In the genomic region with DNA sequence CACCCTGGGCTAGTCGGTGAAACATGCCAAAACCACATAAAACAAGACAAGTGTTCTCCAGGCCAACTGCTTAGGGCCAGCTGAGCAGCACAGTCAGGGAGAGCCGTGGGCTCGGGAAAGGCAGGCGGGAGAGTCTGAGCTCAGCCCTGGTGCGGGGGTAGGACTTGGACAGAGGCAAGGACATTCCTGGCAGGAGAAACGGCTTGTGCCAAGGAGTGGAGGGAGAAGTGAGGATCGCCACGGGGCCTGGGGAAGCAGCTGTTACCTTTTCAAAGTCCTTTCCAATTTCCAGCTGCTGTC, we compare ENCODE assay signal across 10 cellular contexts. TPM values are rescaled to one million over a fixed set of nuclear protein-coding genes. Genes with fewer than 3 reads are reported as not detected.
DNase-seq lines count a peak whose midpoint lies in the region; ATAC-seq and TF ChIP-seq lines count a peak whose summit lies in the region.
"Had no signal": no experiment of that assay in that cellular context is flagged by ENCODE, and none has a peak within 500 bp of the region (broad histone marks: within the 10 kb centered on the region; RNA-seq: fewer than 3 reads in every experiment).

No MANE protein-coding gene starts in this region.

- H4K20me1 ChIP-seq in Loucy (ENCODE audit: insufficient read depth, low read length, poor library complexity, severe bottlenecking), result no peaks in the 10 kb centered on the region

- peak overlapping the region; percentile 29 for H3K9ac ChIP-seq in Loucy (ENCODE audit: low read depth, low read length, poor library complexity, severe bottlenecking)

- peak in 1 of 2 donors; percentile 87 for TF ChIP-seq EP300 in tibial nerve (IDR thresholded peaks at IDR 0.05)

- peaks cover 39% of the 10 kb centered on the region for H3K4me1 ChIP-seq in Loucy (ENCODE audit: insufficient read depth, low read length, poor library complexity, severe bottlenecking)
- peaks cover 55% of the 10 kb centered on the region for H3K4me1 ChIP-seq in lower lobe of right lung
- H3K4me1 ChIP-seq in tibial nerve, result peaks cover 0 to 88% (median 43%) of the 10 kb centered on the region in 4 donors

- H3K27me3 Mint-ChIP-seq in natural killer cell (ENCODE audit: low read depth in 2 of 2), result peaks cover 22 to 26% of the 10 kb centered on the region in 2 donors
- peaks cover 29% of the 10 kb centered on the region for H3K27me3 Mint-ChIP-seq in activated T-cell treated with anti-CD3 and anti-CD28 coated beads, Interleukin-2, amount 50 U/mL, for 72 hours (ENCODE audit: low read depth)

- no peak overlapping the region for H3K4me3 Mint-ChIP-seq in natural killer cell
- no peak overlapping the region for H3K4me3 Mint-ChIP-seq in activated T-cell treated with anti-CD3 and anti-CD28 coated beads, Interleukin-2, amount 50 U/mL, for 72 hours

- H3K27ac ChIP-seq in lower lobe of right lung (peak overlapping the region; percentile 78), tibial nerve (peak overlapping the region; percentile 70 to 91 (median 82))
- H3K27ac ChIP-seq: brain microvascular endothelial cell had no signal

- peak overlapping the region; percentile 14 for H3K4me2 ChIP-seq in Loucy (ENCODE audit: low read depth, low read length, poor library complexity, severe bottlenecking)

- no peaks in the 10 kb centered on the region for H3K36me3 Mint-ChIP-seq in natural killer cell
- no peaks in the 10 kb centered on the region for H3K36me3 Mint-ChIP-seq in activated T-cell treated with anti-CD3 and anti-CD28 coated beads, Interleukin-2, amount 50 U/mL, for 72 hours (ENCODE audit: insufficient read depth in 2 of 2)

- H3F3A ChIP-seq in Loucy (ENCODE audit: low read depth), result no peaks in the 10 kb centered on the region

- no peak overlapping the region for H3K4me3 ChIP-seq in Loucy (ENCODE audit: low read length, poor library complexity, severe bottlenecking)
- H3K4me3 ChIP-seq in lower lobe of right lung, result peak overlapping the region; percentile 27
- no peak overlapping the region for H3K4me3 ChIP-seq in tibial nerve

- H2AFZ ChIP-seq in Loucy (ENCODE audit: low read length), result no peak overlapping the region

- 5 to 6% methylated on average over 8 of the region's 8 CpGs for WGBS in tibial nerve, 2 donors

- no peaks in the 10 kb centered on the region for H3K9me2 ChIP-seq in Loucy (replicated peaks; ENCODE audit: low read depth, low read length)

- no peaks in the 10 kb centered on the region for H3K9me3 Mint-ChIP-seq in natural killer cell
- no peaks in the 10 kb centered on the region for H3K9me3 Mint-ChIP-seq in activated T-cell treated with anti-CD3 and anti-CD28 coated beads, Interleukin-2, amount 50 U/mL, for 72 hours

- no peak for TF ChIP-seq POLR2A in tibial nerve (IDR thresholded peaks at IDR 0.05)

- peaks cover 8 to 15% of the 10 kb centered on the region in 2 donors for H3K4me1 Mint-ChIP-seq in natural killer cell
- H3K4me1 Mint-ChIP-seq in activated T-cell treated with anti-CD3 and anti-CD28 coated beads, Interleukin-2, amount 50 U/mL, for 72 hours (ENCODE audit: low read depth), result peaks cover 6% of the 10 kb centered on the region

- intact Hi-C loops in lower lobe of right lung (cut with DNase I), result no loop called here
- intact Hi-C loops in natural killer cell (cut with micrococcal nuclease), result no loop called here

- no peak overlapping the region for H3K27ac Mint-ChIP-seq in natural killer cell
- no peak overlapping the region for H3K27ac Mint-ChIP-seq in activated T-cell treated with anti-CD3 and anti-CD28 coated beads, Interleukin-2, amount 50 U/mL, for 72 hours

- ATAC-seq in lower lobe of right lung (peak; percentile 29 to 34), natural killer cell (no peak)
- ATAC-seq in activated T-cell treated with anti-CD3 and anti-CD28 coated beads, Interleukin-2, amount 50 U/mL, for 72 hours (replicated peaks in 1 of 2), result no peak

- H3K79me2 ChIP-seq in Loucy (ENCODE audit: insufficient read depth, low read length), result no peaks in the 10 kb centered on the region

- no peaks in the 10 kb centered on the region for H3K27me3 ChIP-seq in Loucy (ENCODE audit: insufficient read depth, low read length, poor library complexity, severe bottlenecking)
- H3K27me3 ChIP-seq in lower lobe of right lung (ENCODE audit: low read depth), result peaks cover 23% of the 10 kb centered on the region
- H3K27me3 ChIP-seq in tibial nerve, result no peaks in the 10 kb centered on the region

- H3K36me3 ChIP-seq in Loucy (ENCODE audit: insufficient read depth, low read length), result no peaks in the 10 kb centered on the region
- peaks cover 20% of the 10 kb centered on the region for H3K36me3 ChIP-seq in lower lobe of right lung
- peaks cover 0 to 21% (median 0%) of the 10 kb centered on the region in 3 donors for H3K36me3 ChIP-seq in tibial nerve
- H3K36me3 ChIP-seq: brain microvascular endothelial cell had no signal

- TF ChIP-seq CTCF in Loucy (conservative IDR thresholded peaks at IDR 0.05; ENCODE audit: low read length) (no peak), lower lobe of right lung (IDR thresholded peaks at IDR 0.05) (no peak), tibial nerve (IDR thresholded peaks at IDR 0.05) (no peak), natural killer cell (IDR thresholded peaks at IDR 0.05) (no peak)

- DNase-seq in cerebellum (ENCODE audit: low spot score) (peak; percentile 54), lower lobe of right lung (no peak), tibial nerve (ENCODE audit: low spot score in 2 of 2) (peak; percentile 47 to 59), NCI-H82 (lab: John Stamatoyannopoulos, UW) (no peak), natural killer cell (no peak), NOMO-1 treated with DMSO at 0.1 percent for 48 hours (lab: John Stamatoyannopoulos, UW; ENCODE audit: unreplicated experiment) (no peak)
- no peak for DNase-seq in activated T-cell treated with anti-CD3 and anti-CD28 coated beads, Interleukin-2, amount 50 U/mL, for 72 hours
- DNase-seq: brain microvascular endothelial cell had no signal

- H3K9me3 ChIP-seq in Loucy (ENCODE audit: insufficient read depth, low read depth, low read length) (no peaks in the 10 kb centered on the region), lower lobe of right lung (no peaks in the 10 kb centered on the region), tibial nerve (no peaks in the 10 kb centered on the region)

RNA-seq across cellular contexts. Expression of gene ELN, which starts 4.2 kb away (rescaled TPM):
- total RNA-seq in cerebellum (27.0 TPM), lower lobe of right lung (83.3 TPM), tibial nerve (100 to 1,000 TPM in 2 of 4 donors, 10 to 100 TPM in 2; 46.5 to 152 (median 108) TPM), natural killer cell (under 1 TPM in 1 of 3 donors, not detected in 2; 0.75 TPM)
- not detected for total RNA-seq in activated T-cell treated with anti-CD3 and anti-CD28 coated beads, Interleukin-2, amount 50 U/mL, for 72 hours
- total RNA-seq: mononuclear cell had no signal

RNA-seq across cellular contexts. Expression of gene LIMK1, which starts 51.5 kb away (rescaled TPM):
- total RNA-seq in cerebellum, result 15.2 TPM
- 48.6 TPM for total RNA-seq in lower lobe of right lung
- 10 to 100 TPM; 14.4 to 30.3 (median 17.0) TPM for total RNA-seq in tibial nerve
- total RNA-seq in natural killer cell, result 10 to 100 TPM; 54.0 to 66.0 (median 55.0) TPM
- 10 to 100 TPM; 18.8 to 22.3 TPM for total RNA-seq in activated T-cell treated with anti-CD3 and anti-CD28 coated beads, Interleukin-2, amount 50 U/mL, for 72 hours

Comparison
In these comparisons a context has a peak if more than half of its experiments do, and no peak if none do; other contexts are left out.
1. DNase-seq: peak in cerebellum (single experiment) and tibial nerve (2 of 2); none in lower lobe of right lung (single experiment), NCI-H82 (single experiment), natural killer cell (single experiment), activated T-cell treated with anti-CD3 and anti-CD28 coated beads, Interleukin-2, amount 50 U/mL, for 72 hours (0 of 2) and NOMO-1 treated with DMSO at 0.1 percent for 48 hours (single experiment).
2. ATAC-seq: peak in lower lobe of right lung (2 of 2); none in natural killer cell (0 of 3) and activated T-cell treated with anti-CD3 and anti-CD28 coated beads, Interleukin-2, amount 50 U/mL, for 72 hours (0 of 2).
3. RNA of gene ELN, which starts 4.2 kb away (total RNA-seq): 46.5 to 152 TPM in tibial nerve, 83.3 TPM in lower lobe of right lung (single experiment) and 27.0 TPM in cerebellum (single experiment); 0.75 TPM in natural killer cell and not detected in activated T-cell treated with anti-CD3 and anti-CD28 coated beads, Interleukin-2, amount 50 U/mL, for 72 hours; every median in the first group is over 10 times any median in the second.